In genomic region chr22:48719978-48720661, GRCh38 we compare ENCODE assay signal across 17 cellular contexts.
A peak's percentile ranks its signal among the peaks of the same experiment; 100 is the strongest.
DNase-seq lines count a peak whose midpoint lies in the region; ATAC-seq, FAIRE-seq and TF ChIP-seq lines count a peak whose summit lies in the region.
"Had no signal": no experiment of that assay in that cellular context is flagged by ENCODE, and none has a peak within 500 bp of the region (broad histone marks: within the 10 kb centered on the region; RNA-seq: fewer than 3 reads in every experiment).

No MANE protein-coding gene starts in this region.

- H3K27me3 ChIP-seq in left ventricle myocardium inferior (ENCODE audit: low read depth): peaks cover 57% of the 10 kb centered on the region
- H3K27me3 ChIP-seq in heart right ventricle: peaks cover 0 to 23% (median 0%) of the 10 kb centered on the region in 7 donors

- intact Hi-C loops in left ventricle myocardium inferior (cut with micrococcal nuclease): no loop called here
- intact Hi-C loops in heart right ventricle (cut with DNase I): no loop called here

- DNase-seq in left ventricle myocardium inferior (peak; percentile 8), heart right ventricle (no peak), NCI-H146 treated with DMSO at 0.1 percent for 48 hours (lab: John Stamatoyannopoulos, UW; ENCODE audit: unreplicated experiment) (peak; percentile 39), iPS-NIHi7 (ENCODE audit: extremely low spot score) (peak; percentile 83), G401 (ENCODE audit: low spot score) (no peak), D721Med (ENCODE audit: insufficient read length, low spot score) (no peak)
- DNase-seq in stimulated activated CD4-positive, alpha-beta T cell treated with anti-CD3 and anti-CD28 coated beads, Interleukin-4, amount 100 ng/mL, for 1 hour: no peak
- DNase-seq: activated CD4-positive, CD25-positive, alpha-beta regulatory T cell; activated CD8-positive, alpha-beta memory T cell treated with anti-CD3 and anti-CD28 coated beads, Interleukin-2, amount 50 U/mL, for 4 hours; DMS79; effector CD4-positive, alpha-beta T cell; NCI-H1417 treated with DMSO at 0.1 percent for 48 hours had no signal

- no peaks in the 10 kb centered on the region for H3K36me3 ChIP-seq in left ventricle myocardium inferior
- H3K36me3 ChIP-seq in heart right ventricle: no peaks in the 10 kb centered on the region
- H3K36me3 ChIP-seq: left lung, tibial artery had no signal

- 65 to 68% methylated on average over 23 of the region's 23 CpGs for WGBS in heart right ventricle, 2 donors

- ATAC-seq in heart right ventricle (no peak), HG02678 (IDR thresholded peaks at IDR 0.05; ENCODE audit: unreplicated experiment) (no peak)
- ATAC-seq: left lung, Panc1 had no signal

- in situ Hi-C loops in G401 (cut with HindIII; ENCODE audit: low sequenced_read_pairs): loop anchor here (10.0 kb wide), 1 partner anchor 125 kb away; no protein-coding TSS in a partner anchor

- H3K4me1 ChIP-seq in left ventricle myocardium inferior (no peaks in the 10 kb centered on the region), heart right ventricle (no peaks in the 10 kb centered on the region)
- H3K4me1 ChIP-seq: left lung had no signal

- FAIRE-seq in D721Med (lab: Jason Lieb, UNC): no peak

- TF ChIP-seq CTCF in left ventricle myocardium inferior (IDR thresholded peaks at IDR 0.05; ENCODE audit: borderline replicate concordance): no peak
- peak in 1 of 9 donors; percentile 7 for TF ChIP-seq CTCF in heart right ventricle (IDR thresholded peaks at IDR 0.05)
- no peak for TF ChIP-seq CTCF in D721Med (IDR thresholded peaks at IDR 0.05; ENCODE audit: insufficient read depth, missing control alignments)

- H3K4me3 ChIP-seq in left ventricle myocardium inferior: no peak overlapping the region
- no peak overlapping the region for H3K4me3 ChIP-seq in heart right ventricle
- H3K4me3 ChIP-seq: left lung, tibial artery had no signal

- peaks cover 10% of the 10 kb centered on the region for H3K9me3 ChIP-seq in left ventricle myocardium inferior (replicated peaks)
- H3K9me3 ChIP-seq in heart right ventricle: peaks cover 0 to 15% (median 0%) of the 10 kb centered on the region in 11 donors

- H3K27ac ChIP-seq in left ventricle myocardium inferior (replicated peaks): no peak overlapping the region
- no peak overlapping the region for H3K27ac ChIP-seq in heart right ventricle
- H3K27ac ChIP-seq: KMS-11, left lung, tibial artery had no signal

Comparison
In these comparisons a context has a peak if more than half of its experiments do, and no peak if none do; other contexts are left out.
1. DNase-seq: peak in left ventricle myocardium inferior (single experiment), NCI-H146 treated with DMSO at 0.1 percent for 48 hours (single experiment) and iPS-NIHi7 (single experiment); none in heart right ventricle (0 of 2), stimulated activated CD4-positive, alpha-beta T cell treated with anti-CD3 and anti-CD28 coated beads, Interleukin-4, amount 100 ng/mL, for 1 hour (single experiment), G401 (single experiment) and D721Med (single experiment).